In genomic region chr14:21384494-21384851, GRCh38 we compare ENCODE assay signal across 8 cellular contexts. TPM values are rescaled to one million over a fixed set of nuclear protein-coding genes. Genes with fewer than 3 reads are reported as not detected.
DNase-seq lines count a peak whose midpoint lies in the region; ATAC-seq lines count a peak whose summit lies in the region.

No MANE protein-coding gene starts in this region.

- peak overlapping the region; percentile 60 for H3K4me3 ChIP-seq in SJSA1

- CTCF ChIA-PET in activated CD4-positive, alpha-beta T cell treated with anti-CD3 and anti-CD28 coated beads, Interleukin-2, amount 10 ng/mL, durations not matched to agents 7 days and 5 days (lab: Charles Lee), result interaction anchor here (0.8 to 1.6 kb wide), 5 partner anchors 9 to 172 kb away, joined by 3 to 5 read pairs (median 3); partner anchors contain the start of gene CHD8

- POLR2A ChIA-PET in activated CD4-positive, alpha-beta T cell treated with anti-CD3 and anti-CD28 coated beads, Interleukin-2, amount 10 ng/mL, durations not matched to agents 7 days and 5 days (lab: Charles Lee), result interaction anchor here (0.5 to 0.8 kb wide), 2 partner anchors 53 to 125 kb away, joined by 3 to 4 read pairs; no protein-coding TSS in a partner anchor

- no peaks in the 10 kb centered on the region for H3K27me3 Mint-ChIP-seq in activated CD4-positive, alpha-beta T cell treated with anti-CD3 and anti-CD28 coated beads, Interleukin-2, amount 10 ng/mL, durations not matched to agents 7 days and 5 days

- no peaks in the 10 kb centered on the region for H3K9me3 ChIP-seq in SJSA1 (replicated peaks)

- H3K4me1 Mint-ChIP-seq in activated CD4-positive, alpha-beta T cell treated with anti-CD3 and anti-CD28 coated beads, Interleukin-2, amount 10 ng/mL, durations not matched to agents 7 days and 5 days, result peaks cover 40% of the 10 kb centered on the region

- H3K4me1 ChIP-seq in SJSA1 (replicated peaks), result peaks cover 14% of the 10 kb centered on the region

- peaks cover 34% of the 10 kb centered on the region for H3K36me3 Mint-ChIP-seq in activated CD4-positive, alpha-beta T cell treated with anti-CD3 and anti-CD28 coated beads, Interleukin-2, amount 10 ng/mL, durations not matched to agents 7 days and 5 days (ENCODE audit: low read depth)

- ATAC-seq in HG02852 (IDR thresholded peaks at IDR 0.05; ENCODE audit: unreplicated experiment) (peak; percentile 32), HG03108 (IDR thresholded peaks at IDR 0.05; ENCODE audit: unreplicated experiment) (no peak), GM18873 (IDR thresholded peaks at IDR 0.05; ENCODE audit: low FRiP score, unreplicated experiment) (no peak)

- peak overlapping the region; percentile 99 for H3K27ac Mint-ChIP-seq in activated CD4-positive, alpha-beta T cell treated with anti-CD3 and anti-CD28 coated beads, Interleukin-2, amount 10 ng/mL, durations not matched to agents 7 days and 5 days

- H3K9me3 Mint-ChIP-seq in activated CD4-positive, alpha-beta T cell treated with anti-CD3 and anti-CD28 coated beads, Interleukin-2, amount 10 ng/mL, durations not matched to agents 7 days and 5 days, result no peaks in the 10 kb centered on the region

- H3K4me3 Mint-ChIP-seq in activated CD4-positive, alpha-beta T cell treated with anti-CD3 and anti-CD28 coated beads, Interleukin-2, amount 10 ng/mL, durations not matched to agents 7 days and 5 days, result peak overlapping the region; percentile 87

- no peak for DNase-seq in activated CD4-positive, alpha-beta T cell treated with anti-CD3 and anti-CD28 coated beads, Interleukin-2, amount 10 ng/mL, durations not matched to agents 7 days and 5 days
- no peak for DNase-seq in activated CD4-positive, alpha-beta T cell treated with anti-CD3 and anti-CD28 coated beads, Interleukin-2, amount 50 U/mL, for 48 hours
- no peak for DNase-seq in SJSA1 (ENCODE audit: low read depth in 1 of 2, low spot score in 2 of 2)
- peak; percentile 51 for DNase-seq in germinal center (ENCODE audit: low spot score)
- DNase-seq in stimulated activated CD8-positive, alpha-beta memory T cell treated with anti-CD3 and anti-CD28 coated beads, Interleukin-15, amount 100 ng/mL, for 48 hours (ENCODE audit: low read depth in 2 of 2), result peak; percentile 27 to 31

- peak overlapping the region; percentile 94 for H3K27ac ChIP-seq in SJSA1

- H3K36me3 ChIP-seq in SJSA1, result peaks cover 47% of the 10 kb centered on the region

- H3K27me3 ChIP-seq in SJSA1 (replicated peaks), result no peaks in the 10 kb centered on the region

RNA-seq across cellular contexts. Expression of gene SUPT16H, which starts 0.7 kb away (rescaled TPM):
- total RNA-seq in activated CD4-positive, alpha-beta T cell treated with anti-CD3 and anti-CD28 coated beads, Interleukin-2, amount 10 ng/mL, durations not matched to agents 7 days and 5 days, result 100 to 1,000 TPM; 125 to 139 TPM
- 63.6 and 90.1 TPM in 2 replicates for total RNA-seq in SJSA1 (2014; rRNA removed; shearing (Covaris generic))

Comparison
In these comparisons a context has a peak if more than half of its experiments do, and no peak if none do; other contexts are left out.
1. DNase-seq: peak in germinal center (single experiment) and stimulated activated CD8-positive, alpha-beta memory T cell treated with anti-CD3 and anti-CD28 coated beads, Interleukin-15, amount 100 ng/mL, for 48 hours (2 of 2); none in activated CD4-positive, alpha-beta T cell treated with anti-CD3 and anti-CD28 coated beads, Interleukin-2, amount 10 ng/mL, durations not matched to agents 7 days and 5 days (single experiment), activated CD4-positive, alpha-beta T cell treated with anti-CD3 and anti-CD28 coated beads, Interleukin-2, amount 50 U/mL, for 48 hours (0 of 2) and SJSA1 (0 of 2).